In genomic region chr17:36919407-36919968, GRCh38 we compare ENCODE assay signal across 2 cellular contexts.
TF ChIP-seq lines count a peak whose summit lies in the region.

No MANE protein-coding gene starts in this region.

TF ChIP-seq in IMR-90, 13 proteins besides CTCF, POLR2A, EP300 and RAD21:
- no peak for TF ChIP-seq CEBPB (IDR thresholded peaks at IDR 0.05; ENCODE audit: low read depth, low read length)
- TF ChIP-seq MAFK (IDR thresholded peaks at IDR 0.05; ENCODE audit: low read depth, low read length): no peak
- TF ChIP-seq SMC3 (IDR thresholded peaks at IDR 0.05; ENCODE audit: low read depth, low read length): no peak
- TF ChIP-seq USF2 (IDR thresholded peaks at IDR 0.05; ENCODE audit: low read depth, low read length): no peak
- TF ChIP-seq MXI1 (IDR thresholded peaks at IDR 0.05; ENCODE audit: borderline replicate concordance, low read depth, low read length): no peak
- no peak for TF ChIP-seq FOS (IDR thresholded peaks at IDR 0.05; ENCODE audit: low read depth, low read length)
- TF ChIP-seq NFE2L2 (IDR thresholded peaks at IDR 0.05; ENCODE audit: low read depth, low read length): no peak
- no peak for TF ChIP-seq BHLHE40 (IDR thresholded peaks at IDR 0.05; ENCODE audit: low read depth, low read length)

TF ChIP-seq in H1, 55 proteins besides CTCF, POLR2A, EP300 and RAD21:
- TF ChIP-seq TEAD4 (IDR thresholded peaks at IDR 0.05; ENCODE audit: low read depth, low read length) (no peak), HDAC2 (IDR thresholded peaks at IDR 0.05; ENCODE audit: borderline replicate concordance in 1 of 2, low read depth in 2 of 2, low read length in 2 of 2) (peak in 1 of 2 experiments; percentile 85; a peak in 1 of 4 replicates), PHF8 (conservative IDR thresholded peaks at IDR 0.05; ENCODE audit: low read depth, low read length) (no peak), KDM1A (IDR thresholded peaks at IDR 0.05; ENCODE audit: borderline replicate concordance, low read length) (peak; percentile 97), NRF1 (IDR thresholded peaks at IDR 0.05; ENCODE audit: low read depth, low read length) (no peak)
